Comparison of ENCODE assay signal across 1 cellular context in genomic region chr4:185283723-185284122, GRCh38.
TF ChIP-seq lines count a peak whose summit lies in the region.

No MANE protein-coding gene starts in this region.

TF ChIP-seq in HCT116, 20 proteins besides CTCF, POLR2A, EP300 and RAD21 (continued from another document):
- TF ChIP-seq REST (IDR thresholded peaks at IDR 0.05; ENCODE audit: low read depth) (no peak), MAX (IDR thresholded peaks at IDR 0.05) (no peak), SP1 (IDR thresholded peaks at IDR 0.05; ENCODE audit: low read depth) (0 out of 2 replicates have a peak, but pooled peaks have one; percentile 33), EZH2 (IDR thresholded peaks at IDR 0.05) (no peak), EGR1 (IDR thresholded peaks at IDR 0.05; ENCODE audit: low read depth) (0 out of 2 replicates have a peak, but pooled peaks have one; percentile 16), CBX3 (IDR thresholded peaks at IDR 0.05; ENCODE audit: low read depth) (no peak), POLR2AphosphoS5 (IDR thresholded peaks at IDR 0.05; ENCODE audit: low read depth, low read length) (no peak), ELF1 (IDR thresholded peaks at IDR 0.05; ENCODE audit: borderline replicate concordance, low read depth) (no peak), EZH2phosphoT487 (IDR thresholded peaks at IDR 0.05; ENCODE audit: borderline replicate concordance) (no peak), YY1 (IDR thresholded peaks at IDR 0.05; ENCODE audit: extremely low read depth, insufficient replicate concordance, low read depth, low read length) (no peak), SRF (IDR thresholded peaks at IDR 0.05; ENCODE audit: low read depth) (no peak; the same call in 1 of the 2 replicates), JUND (IDR thresholded peaks at IDR 0.05) (peak; percentile 79), ZFX (IDR thresholded peaks at IDR 0.05) (no peak)
- TF ChIP-seq, protein P1, sequence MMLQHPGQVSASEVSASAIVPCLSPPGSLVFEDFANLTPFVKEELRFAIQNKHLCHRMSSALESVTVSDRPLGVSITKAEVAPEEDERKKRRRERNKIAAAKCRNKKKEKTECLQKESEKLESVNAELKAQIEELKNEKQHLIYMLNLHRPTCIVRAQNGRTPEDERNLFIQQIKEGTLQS (IDR thresholded peaks at IDR 0.05): no peak
